ENCODE assay signal across 24 cellular contexts in the genomic region with DNA sequence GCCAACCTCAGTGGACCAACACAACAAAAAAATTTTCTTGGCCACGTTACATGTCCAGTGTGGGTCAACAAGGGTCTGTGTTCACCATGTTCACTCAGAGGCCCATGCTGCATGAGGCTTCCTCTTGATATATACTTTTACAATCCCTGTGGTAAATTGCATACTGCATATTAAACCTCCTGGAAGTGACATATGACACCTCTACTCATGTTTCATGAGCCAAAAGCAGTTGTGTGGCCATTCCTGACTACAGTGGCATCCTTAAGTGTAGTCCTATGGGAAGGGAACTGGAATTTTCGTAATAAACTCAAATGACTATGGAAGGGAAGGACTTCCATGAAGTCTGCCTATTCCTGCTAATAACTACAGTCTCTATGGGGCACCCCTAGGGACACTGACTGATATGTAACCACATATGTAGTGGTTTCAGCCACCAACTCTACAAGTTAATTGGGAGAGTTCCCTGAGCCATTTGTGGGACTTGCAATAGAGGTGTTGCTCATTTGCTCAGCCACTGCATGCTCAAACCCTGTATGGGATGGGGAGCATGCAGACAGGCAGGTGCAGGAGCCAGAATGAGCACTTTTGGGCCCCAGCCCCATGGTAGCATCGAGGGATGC. TPM values are rescaled to one million over a fixed set of nuclear protein-coding genes. Genes with fewer than 3 reads are reported as not detected.
DNase-seq lines count a peak whose midpoint lies in the region; ATAC-seq and TF ChIP-seq lines count a peak whose summit lies in the region.
"Had no signal": no experiment of that assay in that cellular context is flagged by ENCODE, and none has a peak within 500 bp of the region (broad histone marks: within the 10 kb centered on the region; RNA-seq: fewer than 3 reads in every experiment).

No MANE protein-coding gene starts in this region.

- DNase-seq in DMS 273 (lab: John Stamatoyannopoulos, UW; ENCODE audit: unreplicated experiment): peak; percentile 30
- no peak for DNase-seq in DMS 273 treated with DMSO at 0.1 percent for 48 hours (lab: John Stamatoyannopoulos, UW)
- DNase-seq in NCI-H510A (lab: John Stamatoyannopoulos, UW): peak; percentile 10
- no peak for DNase-seq in chondrocyte (ENCODE audit: low spot score)
- no peak for DNase-seq in prostate gland (ENCODE audit: low spot score)
- DNase-seq in GOT3 (lab: John Stamatoyannopoulos, UW): no peak
- DNase-seq: ACHN; CD8-positive, alpha-beta T cell; EL; H7; HFFc6; KG1; NCI-H1105; NCI-H146; NCI-H2029 treated with DMSO at 0.1 percent for 48 hours; NCI-H226; NCI-H524 treated with DMSO at 0.1 percent for 48 hours; Right ventricle myocardium superior; T-helper 17 cell had no signal

- peak overlapping the region; percentile 67 for H3K27ac Mint-ChIP-seq in chondrocyte (ENCODE audit: unreplicated experiment)
- H3K27ac Mint-ChIP-seq: CD8-positive, alpha-beta T cell; HFFc6; T-helper 17 cell had no signal

- no peaks in the 10 kb centered on the region for H3K27me3 Mint-ChIP-seq in chondrocyte (ENCODE audit: low read depth)

- H3K9me3 Mint-ChIP-seq in chondrocyte (ENCODE audit: low read depth): peaks cover 5% of the 10 kb centered on the region
- H3K9me3 Mint-ChIP-seq: CD8-positive, alpha-beta T cell had no signal

- H3K4me1 Mint-ChIP-seq in chondrocyte (ENCODE audit: low read depth): peaks cover 77% of the 10 kb centered on the region
- H3K4me1 Mint-ChIP-seq: T-helper 17 cell had no signal

- H3K4me3 Mint-ChIP-seq in chondrocyte (ENCODE audit: unreplicated experiment): no peak overlapping the region
- H3K4me3 Mint-ChIP-seq: CD8-positive, alpha-beta T cell; HFFc6; T-helper 17 cell had no signal

- POLR2A ChIA-PET in HEK293 (lab: Yijun Ruan, JAX): no interaction called here

- H3K27me3 ChIP-seq in prostate gland (replicated peaks; ENCODE audit: insufficient read depth): no peaks in the 10 kb centered on the region
- H3K27me3 ChIP-seq: BLaER1 treated with 17β-estradiol and CSF1 and Interleukin-3, amounts not matched to agents 10 nM and 100 nM had no signal

- no peaks in the 10 kb centered on the region for H3K36me3 ChIP-seq in HEK293 (ENCODE audit: control insufficient read depth in 2 of 2, insufficient read depth in 1 of 2, low read length in 2 of 2)
- H3K36me3 ChIP-seq in prostate gland: no peaks in the 10 kb centered on the region
- H3K36me3 ChIP-seq: BLaER1 treated with 17β-estradiol and CSF1 and Interleukin-3, amounts not matched to agents 10 nM and 100 nM had no signal

- no peaks in the 10 kb centered on the region for H3K36me3 Mint-ChIP-seq in chondrocyte (ENCODE audit: low read depth)
- H3K36me3 Mint-ChIP-seq: CD8-positive, alpha-beta T cell had no signal

- no peak for TF ChIP-seq CTCF in HEK293 (tag by site-specific recombination; IDR thresholded peaks at IDR 0.05)
- TF ChIP-seq CTCF in chondrocyte (IDR thresholded peaks at IDR 0.05): no peak
- no peak for TF ChIP-seq CTCF in prostate gland (IDR thresholded peaks at IDR 0.05)

- intact Hi-C loops in prostate gland (cut with DNase I): no loop called here

- CTCF ChIA-PET in HEK293 (lab: Yijun Ruan, JAX): no interaction called here

- no peak overlapping the region for H3K4me3 ChIP-seq in HEK293 (ENCODE audit: low read depth, low read length)
- no peak overlapping the region for H3K4me3 ChIP-seq in prostate gland
- H3K4me3 ChIP-seq: BLaER1 treated with 17β-estradiol and CSF1 and Interleukin-3, amounts not matched to agents 10 nM and 100 nM had no signal

- no peak for TF ChIP-seq POLR2A in prostate gland (IDR thresholded peaks at IDR 0.05)

- H3K27ac ChIP-seq in HEK293 (ENCODE audit: extremely low read depth, low read depth, low read length) (no peak overlapping the region), prostate gland (no peak overlapping the region)
- H3K27ac ChIP-seq: 22Rv1; BLaER1 treated with 17β-estradiol and CSF1 and Interleukin-3, amounts not matched to agents 10 nM and 100 nM; HL-60 had no signal

- WGBS in prostate gland: 83% methylated on average over 3 of the region's 3 CpGs

- H3K4me1 ChIP-seq in HEK293 (ENCODE audit: control insufficient read depth, insufficient read depth, low read length) (peaks cover 9% of the 10 kb centered on the region), prostate gland (replicated peaks) (no peaks in the 10 kb centered on the region)

- ATAC-seq in GM21619 (IDR thresholded peaks at IDR 0.05; ENCODE audit: unreplicated experiment): no peak
- ATAC-seq: CD8-positive, alpha-beta T cell; T-helper 17 cell had no signal

- H3K9me3 ChIP-seq in HEK293 (ENCODE audit: control insufficient read depth, insufficient read depth, low read depth, low read length) (no peaks in the 10 kb centered on the region), prostate gland (no peaks in the 10 kb centered on the region)

TF ChIP-seq in HEK293, 187 proteins besides CTCF, POLR2A, EP300 and RAD21 (continues in another document):
- no peak for TF ChIP-seq ZSCAN23 (tag by site-specific recombination; IDR thresholded peaks at IDR 0.05)
- TF ChIP-seq ZNF530 (tag by site-specific recombination; IDR thresholded peaks at IDR 0.05; ENCODE audit: low read depth): no peak
- TF ChIP-seq ZNF701 (tag by site-specific recombination; IDR thresholded peaks at IDR 0.05): no peak
- TF ChIP-seq ZNF121 (tag by site-specific recombination; IDR thresholded peaks at IDR 0.05): no peak
- TF ChIP-seq, protein P1, sequence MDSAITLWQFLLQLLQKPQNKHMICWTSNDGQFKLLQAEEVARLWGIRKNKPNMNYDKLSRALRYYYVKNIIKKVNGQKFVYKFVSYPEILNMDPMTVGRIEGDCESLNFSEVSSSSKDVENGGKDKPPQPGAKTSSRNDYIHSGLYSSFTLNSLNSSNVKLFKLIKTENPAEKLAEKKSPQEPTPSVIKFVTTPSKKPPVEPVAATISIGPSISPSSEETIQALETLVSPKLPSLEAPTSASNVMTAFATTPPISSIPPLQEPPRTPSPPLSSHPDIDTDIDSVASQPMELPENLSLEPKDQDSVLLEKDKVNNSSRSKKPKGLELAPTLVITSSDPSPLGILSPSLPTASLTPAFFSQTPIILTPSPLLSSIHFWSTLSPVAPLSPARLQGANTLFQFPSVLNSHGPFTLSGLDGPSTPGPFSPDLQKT (IDR thresholded peaks at IDR 0.05; ENCODE audit: borderline replicate concordance, low read depth, low read length): no peak
- TF ChIP-seq, protein P2, sequence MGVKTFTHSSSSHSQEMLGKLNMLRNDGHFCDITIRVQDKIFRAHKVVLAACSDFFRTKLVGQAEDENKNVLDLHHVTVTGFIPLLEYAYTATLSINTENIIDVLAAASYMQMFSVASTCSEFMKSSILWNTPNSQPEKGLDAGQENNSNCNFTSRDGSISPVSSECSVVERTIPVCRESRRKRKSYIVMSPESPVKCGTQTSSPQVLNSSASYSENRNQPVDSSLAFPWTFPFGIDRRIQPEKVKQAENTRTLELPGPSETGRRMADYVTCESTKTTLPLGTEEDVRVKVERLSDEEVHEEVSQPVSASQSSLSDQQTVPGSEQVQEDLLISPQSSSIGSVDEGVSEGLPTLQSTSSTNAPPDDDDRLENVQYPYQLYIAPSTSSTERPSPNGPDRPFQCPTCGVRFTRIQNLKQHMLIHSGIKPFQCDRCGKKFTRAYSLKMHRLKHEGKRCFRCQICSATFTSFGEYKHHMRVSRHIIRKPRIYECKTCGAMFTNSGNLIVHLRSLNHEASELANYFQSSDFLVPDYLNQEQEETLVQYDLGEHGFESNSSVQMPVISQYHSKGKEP (tag by site-specific recombination; IDR thresholded peaks at IDR 0.05): 0 out of 2 replicates have a peak, but pooled peaks have one; percentile 35
- TF ChIP-seq, protein P3, sequence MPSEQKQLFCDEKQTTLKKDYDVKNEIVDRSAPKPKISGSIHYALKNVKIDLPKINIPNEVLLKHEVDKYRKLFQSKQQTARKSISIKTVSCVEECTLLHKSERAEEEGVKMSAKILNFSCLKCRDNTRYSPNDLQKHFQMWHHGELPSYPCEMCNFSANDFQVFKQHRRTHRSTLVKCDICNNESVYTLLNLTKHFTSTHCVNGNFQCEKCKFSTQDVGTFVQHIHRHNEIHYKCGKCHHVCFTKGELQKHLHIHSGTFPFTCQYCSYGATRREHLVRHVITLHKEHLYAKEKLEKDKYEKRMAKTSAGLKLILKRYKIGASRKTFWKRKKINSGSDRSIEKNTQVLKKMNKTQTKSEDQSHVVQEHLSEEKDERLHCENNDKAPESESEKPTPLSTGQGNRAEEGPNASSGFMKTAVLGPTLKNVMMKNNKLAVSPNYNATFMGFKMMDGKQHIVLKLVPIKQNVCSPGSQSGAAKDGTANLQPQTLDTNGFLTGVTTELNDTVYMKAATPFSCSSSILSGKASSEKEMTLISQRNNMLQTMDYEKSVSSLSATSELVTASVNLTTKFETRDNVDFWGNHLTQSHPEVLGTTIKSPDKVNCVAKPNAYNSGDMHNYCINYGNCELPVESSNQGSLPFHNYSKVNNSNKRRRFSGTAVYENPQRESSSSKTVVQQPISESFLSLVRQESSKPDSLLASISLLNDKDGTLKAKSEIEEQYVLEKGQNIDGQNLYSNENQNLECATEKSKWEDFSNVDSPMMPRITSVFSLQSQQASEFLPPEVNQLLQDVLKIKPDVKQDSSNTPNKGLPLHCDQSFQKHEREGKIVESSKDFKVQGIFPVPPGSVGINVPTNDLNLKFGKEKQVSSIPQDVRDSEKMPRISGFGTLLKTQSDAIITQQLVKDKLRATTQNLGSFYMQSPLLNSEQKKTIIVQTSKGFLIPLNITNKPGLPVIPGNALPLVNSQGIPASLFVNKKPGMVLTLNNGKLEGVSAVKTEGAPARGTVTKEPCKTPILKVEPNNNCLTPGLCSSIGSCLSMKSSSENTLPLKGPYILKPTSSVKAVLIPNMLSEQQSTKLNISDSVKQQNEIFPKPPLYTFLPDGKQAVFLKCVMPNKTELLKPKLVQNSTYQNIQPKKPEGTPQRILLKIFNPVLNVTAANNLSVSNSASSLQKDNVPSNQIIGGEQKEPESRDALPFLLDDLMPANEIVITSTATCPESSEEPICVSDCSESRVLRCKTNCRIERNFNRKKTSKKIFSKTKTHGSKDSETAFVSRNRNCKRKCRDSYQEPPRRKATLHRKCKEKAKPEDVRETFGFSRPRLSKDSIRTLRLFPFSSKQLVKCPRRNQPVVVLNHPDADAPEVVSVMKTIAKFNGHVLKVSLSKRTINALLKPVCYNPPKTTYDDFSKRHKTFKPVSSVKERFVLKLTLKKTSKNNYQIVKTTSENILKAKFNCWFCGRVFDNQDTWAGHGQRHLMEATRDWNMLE (tag by site-specific recombination; conservative IDR thresholded peaks at IDR 0.05; ENCODE audit: low read depth): no peak
- no peak for TF ChIP-seq ZNF223 (tag by site-specific recombination; IDR thresholded peaks at IDR 0.05)
- TF ChIP-seq WT1 (tag by site-specific recombination; IDR thresholded peaks at IDR 0.05): no peak
- TF ChIP-seq IKZF3 (tag by site-specific recombination; IDR thresholded peaks at IDR 0.05): 0 out of 2 replicates have a peak, but pooled peaks have one; percentile 17

RNA-seq across cellular contexts. Expression of a gene that starts 9.7 kb away (rescaled TPM):
- total RNA-seq in chondrocyte: 17.4 to 80.2 TPM (median 21.0 TPM) in 3 replicates
- 1 to 10 TPM; 4.4 to 5.1 TPM for total RNA-seq in prostate gland
- total RNA-seq: CD8-positive, alpha-beta T cell had no signal

Comparison
In these comparisons a context has a peak if more than half of its experiments do, and no peak if none do; other contexts are left out.
1. DNase-seq: peak in DMS 273 (single experiment) and NCI-H510A (single experiment); none in DMS 273 treated with DMSO at 0.1 percent for 48 hours (single experiment), chondrocyte (single experiment), prostate gland (single experiment) and GOT3 (single experiment).